In genomic region chr11:132607575-132607974, GRCh38 we compare ENCODE assay signal across 22 cellular contexts.
A peak's percentile ranks its signal among the peaks of the same experiment; 100 is the strongest.
DNase-seq lines count a peak whose midpoint lies in the region; ATAC-seq and TF ChIP-seq lines count a peak whose summit lies in the region.
"Had no signal": no experiment of that assay in that cellular context is flagged by ENCODE, and none has a peak within 500 bp of the region (broad histone marks: within the 10 kb centered on the region; RNA-seq: fewer than 3 reads in every experiment).

No MANE protein-coding gene starts in this region.

- H3K4me3 Mint-ChIP-seq in activated T-helper 17 cell treated with anti-CD3 and anti-CD28 coated beads, Interleukin-2, amount 50 U/mL, for 72 hours: no peak overlapping the region
- H3K4me3 Mint-ChIP-seq: CD4-positive, alpha-beta memory T cell had no signal

- no peaks in the 10 kb centered on the region for H3K36me3 Mint-ChIP-seq in activated T-helper 17 cell treated with anti-CD3 and anti-CD28 coated beads, Interleukin-2, amount 50 U/mL, for 72 hours (ENCODE audit: low read depth)
- H3K36me3 Mint-ChIP-seq: CD4-positive, alpha-beta memory T cell had no signal

- ATAC-seq in activated T-helper 17 cell treated with anti-CD3 and anti-CD28 coated beads, Interleukin-2, amount 50 U/mL, for 72 hours (replicated peaks): peak; percentile 87
- ATAC-seq: HCT116 had no signal

- H3K4me3 ChIP-seq in tibial nerve (no peak overlapping the region), tibial artery (no peak overlapping the region)
- H3K4me3 ChIP-seq: BLaER1 treated with 17β-estradiol and CSF1 and Interleukin-3, amounts not matched to agents 10 nM and 100 nM; Peyer's patch; SJCRH30 had no signal

- WGBS in tibial nerve, 2 donors: 20 to 36% methylated on average over 2 of the region's 2 CpGs

- H3K9me3 Mint-ChIP-seq in activated T-helper 17 cell treated with anti-CD3 and anti-CD28 coated beads, Interleukin-2, amount 50 U/mL, for 72 hours: no peaks in the 10 kb centered on the region

- H3K27ac Mint-ChIP-seq in activated T-helper 17 cell treated with anti-CD3 and anti-CD28 coated beads, Interleukin-2, amount 50 U/mL, for 72 hours: no peak overlapping the region
- H3K27ac Mint-ChIP-seq: CD4-positive, alpha-beta memory T cell had no signal

- TF ChIP-seq EP300 in tibial nerve (IDR thresholded peaks at IDR 0.05): no peak

- peaks cover 6% of the 10 kb centered on the region for H3K27me3 Mint-ChIP-seq in activated T-helper 17 cell treated with anti-CD3 and anti-CD28 coated beads, Interleukin-2, amount 50 U/mL, for 72 hours

- H3K36me3 ChIP-seq in tibial nerve (no peaks in the 10 kb centered on the region), tibial artery (no peaks in the 10 kb centered on the region)
- H3K36me3 ChIP-seq: BLaER1 treated with 17β-estradiol and CSF1 and Interleukin-3, amounts not matched to agents 10 nM and 100 nM; Peyer's patch; SJCRH30 had no signal

- no peak for TF ChIP-seq POLR2A in tibial nerve (IDR thresholded peaks at IDR 0.05)

- H3K9me3 ChIP-seq in tibial nerve: no peaks in the 10 kb centered on the region
- H3K9me3 ChIP-seq in tibial artery: no peaks in the 10 kb centered on the region
- H3K9me3 ChIP-seq: BLaER1 treated with 17β-estradiol and CSF1 and Interleukin-3, amounts not matched to agents 10 nM and 100 nM; Peyer's patch; SJCRH30 had no signal

- DNase-seq in DMS53 (lab: John Stamatoyannopoulos, UW) (peak; percentile 31), DMS53 treated with DMSO at 0.1 percent for 48 hours (lab: John Stamatoyannopoulos, UW; ENCODE audit: unreplicated experiment) (no peak), medulla oblongata (ENCODE audit: extremely low spot score) (peak; percentile 57), tibial nerve (ENCODE audit: low spot score in 2 of 2) (no peak), NCI-H146 (lab: John Stamatoyannopoulos, UW) (no peak), tibial artery (no peak), AG08395 (ENCODE audit: low spot score) (no peak)
- DNase-seq: ACHN; CD4-positive, alpha-beta memory T cell; EL; KG1; NCI-H1092 treated with DMSO at 0.1 percent for 48 hours; NCI-H1436 treated with DMSO at 0.1 percent for 48 hours; NCI-H2029; NCI-H2227 treated with DMSO at 0.1 percent for 48 hours; NCI-H510A; Peyer's patch; SJCRH30 had no signal

- H3K27me3 ChIP-seq in tibial nerve (no peaks in the 10 kb centered on the region), tibial artery (no peaks in the 10 kb centered on the region)
- H3K27me3 ChIP-seq: BLaER1 treated with 17β-estradiol and CSF1 and Interleukin-3, amounts not matched to agents 10 nM and 100 nM; Peyer's patch; SJCRH30 had no signal

- intact Hi-C loops in tibial artery (cut with DNase I; ENCODE audit: low total_unique reads): no loop called here

- H3K4me1 ChIP-seq in tibial nerve: peaks cover 0 to 11% (median 0%) of the 10 kb centered on the region in 4 donors
- H3K4me1 ChIP-seq in tibial artery: no peaks in the 10 kb centered on the region
- H3K4me1 ChIP-seq: BLaER1 treated with 17β-estradiol and CSF1 and Interleukin-3, amounts not matched to agents 10 nM and 100 nM; Peyer's patch; SJCRH30 had no signal

- H3K4me1 Mint-ChIP-seq in activated T-helper 17 cell treated with anti-CD3 and anti-CD28 coated beads, Interleukin-2, amount 50 U/mL, for 72 hours: no peaks in the 10 kb centered on the region

- TF ChIP-seq CTCF in tibial nerve (IDR thresholded peaks at IDR 0.05) (no peak), tibial artery (IDR thresholded peaks at IDR 0.05) (no peak)

- H3K27ac ChIP-seq in tibial nerve: peak overlapping the region in 3 of 4 donors; percentile 24 to 53 (median 52)
- H3K27ac ChIP-seq in tibial artery: no peak overlapping the region
- H3K27ac ChIP-seq: 22Rv1; BLaER1 treated with 17β-estradiol and CSF1 and Interleukin-3, amounts not matched to agents 10 nM and 100 nM; Peyer's patch; SJCRH30 had no signal

Comparison
In these comparisons a context has a peak if more than half of its experiments do, and no peak if none do; other contexts are left out.
1. DNase-seq: peak in DMS53 (single experiment) and medulla oblongata (single experiment); none in DMS53 treated with DMSO at 0.1 percent for 48 hours (single experiment), tibial nerve (0 of 2), NCI-H146 (single experiment), tibial artery (0 of 2) and AG08395 (single experiment).
2. H3K27ac ChIP-seq: peak in tibial nerve (3 of 4); none in tibial artery (0 of 2).